ENCODE assay signal across 22 cellular contexts in the genomic region with DNA sequence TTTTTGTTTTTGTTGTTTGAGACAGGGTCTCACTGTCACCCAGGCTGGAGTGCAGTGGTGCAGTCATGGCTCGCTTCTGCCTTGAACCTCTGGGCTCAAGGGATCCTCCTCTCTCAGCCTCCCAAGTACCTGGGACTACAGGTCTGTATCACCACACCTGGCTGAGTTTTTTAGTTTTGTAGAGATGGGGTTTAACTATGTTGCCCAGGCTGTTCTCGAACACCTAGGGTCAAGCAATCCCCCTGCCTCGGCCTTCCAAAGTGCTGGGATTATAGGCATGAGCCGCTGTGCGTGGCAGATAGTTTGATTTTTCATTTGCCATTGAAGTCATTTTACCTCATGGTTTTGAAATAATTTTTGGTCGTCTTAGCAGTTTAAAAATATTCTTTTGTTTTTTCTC.
DNase-seq lines count a peak whose midpoint lies in the region; ATAC-seq and TF ChIP-seq lines count a peak whose summit lies in the region.
"Had no signal": no experiment of that assay in that cellular context is flagged by ENCODE, and none has a peak within 500 bp of the region (broad histone marks: within the 10 kb centered on the region; RNA-seq: fewer than 3 reads in every experiment).

No MANE protein-coding gene starts in this region.

- H3K4me1 ChIP-seq in RWPE2 (ENCODE audit: insufficient read depth, poor library complexity, severe bottlenecking) (peaks cover 7% of the 10 kb centered on the region), gastroesophageal sphincter (peaks cover 0 to 8% (median 0%) of the 10 kb centered on the region in 3 donors)
- H3K4me1 ChIP-seq: BE2C, BLaER1 had no signal

- no peak for TF ChIP-seq CTCF in RWPE2 (IDR thresholded peaks at IDR 0.05; ENCODE audit: poor library complexity, severe bottlenecking)
- TF ChIP-seq CTCF in coronary artery (IDR thresholded peaks at IDR 0.05), result no peak
- TF ChIP-seq CTCF in gastroesophageal sphincter (IDR thresholded peaks at IDR 0.05), result no peak

- H3K27me3 ChIP-seq in RWPE2 (ENCODE audit: insufficient read depth, poor library complexity, severe bottlenecking), result no peaks in the 10 kb centered on the region
- peaks cover 16% of the 10 kb centered on the region for H3K27me3 ChIP-seq in gastroesophageal sphincter
- H3K27me3 ChIP-seq: BE2C, BLaER1 had no signal

- H3K4me3 ChIP-seq in RWPE2 (ENCODE audit: severe bottlenecking) (no peak overlapping the region), coronary artery (no peak overlapping the region), gastroesophageal sphincter (no peak overlapping the region)
- H3K4me3 ChIP-seq: BLaER1, GM12878 had no signal

- TF ChIP-seq POLR2A in gastroesophageal sphincter (IDR thresholded peaks at IDR 0.05), result no peak

- ATAC-seq in RWPE2 (ENCODE audit: low read depth), result no peak
- ATAC-seq in gastroesophageal sphincter, result no peak
- ATAC-seq: GM12878 had no signal

- H3K27ac ChIP-seq in RWPE2 (ENCODE audit: poor library complexity, severe bottlenecking), result no peak overlapping the region
- no peak overlapping the region for H3K27ac ChIP-seq in coronary artery
- H3K27ac ChIP-seq in gastroesophageal sphincter, result no peak overlapping the region
- H3K27ac ChIP-seq: BLaER1 had no signal

- peak; percentile 16 for DNase-seq in RWPE2 (ENCODE audit: low spot score)
- peak; percentile 53 for DNase-seq in coronary artery (ENCODE audit: low spot score)
- DNase-seq in mesenteric fat pad (ENCODE audit: low spot score), result peak; percentile 35
- DNase-seq in cerebellar nuclear complex (lab: John Stamatoyannopoulos, UW), result no peak
- DNase-seq: 8988T; ACHN; BE2C; C1 segment of cervical spinal cord; CD4-positive, alpha-beta memory T cell; CD4-positive, CD25-positive, alpha-beta regulatory T cell; CD8-positive, alpha-beta memory T cell; COR-L47; DMS 273 treated with DMSO at 0.1 percent for 48 hours; DMS153; DMS53; DMS79; DND-41; EL; GDM1 had no signal

- 95 to 97% methylated on average over 5 to 6 of the region's 6 CpGs for WGBS in gastroesophageal sphincter (ENCODE audit: low coverage in 1 of 2), 2 donors

- peaks cover 4% of the 10 kb centered on the region for H3K9me3 ChIP-seq in RWPE2 (ENCODE audit: severe bottlenecking)
- H3K9me3 ChIP-seq in gastroesophageal sphincter, result peaks cover 0 to 26% (median 0%) of the 10 kb centered on the region in 3 donors
- H3K9me3 ChIP-seq: BE2C had no signal

- no peaks in the 10 kb centered on the region for H3K36me3 ChIP-seq in RWPE2 (ENCODE audit: low read depth)
- H3K36me3 ChIP-seq in gastroesophageal sphincter, result no peaks in the 10 kb centered on the region
- H3K36me3 ChIP-seq: BE2C, BLaER1 had no signal

- TF ChIP-seq EP300 in gastroesophageal sphincter (IDR thresholded peaks at IDR 0.05), result no peak

Comparison
In these comparisons a context has a peak if more than half of its experiments do, and no peak if none do; other contexts are left out.
1. DNase-seq: peak in RWPE2 (single experiment), coronary artery (single experiment) and mesenteric fat pad (single experiment); none in cerebellar nuclear complex (0 of 2).